15 cellular contexts compared by ENCODE assay signal in the genomic region with DNA sequence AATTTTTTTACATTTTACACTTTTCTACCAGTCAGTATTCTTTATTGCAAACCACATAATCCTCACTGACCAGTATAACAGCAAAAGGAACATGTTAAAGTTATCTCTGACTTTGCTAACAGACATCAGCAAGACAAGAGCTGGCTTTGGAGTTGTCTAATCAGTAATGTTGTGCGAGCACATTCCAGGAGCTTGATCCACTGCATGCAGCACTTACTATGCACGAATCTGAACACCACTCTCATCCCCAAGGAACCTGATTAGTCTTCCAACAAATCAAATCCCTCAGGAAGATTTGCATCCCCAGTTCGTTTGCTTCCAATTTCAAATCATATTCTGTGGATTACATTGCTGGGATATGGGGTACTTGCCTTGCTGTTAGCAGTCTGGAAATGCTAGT.
"Had no signal": no experiment of that assay in that cellular context is flagged by ENCODE, and none has a peak within 500 bp of the region (broad histone marks: within the 10 kb centered on the region; RNA-seq: fewer than 3 reads in every experiment).

No MANE protein-coding gene starts in this region.

- H3K4me3 ChIP-seq: tibial artery had no signal

- DNase-seq: activated CD8-positive, alpha-beta memory T cell treated with anti-CD3 and anti-CD28 coated beads for 24 hours; activated CD8-positive, alpha-beta memory T cell treated with anti-CD3 and anti-CD28 coated beads, Interleukin-2, amount 50 U/mL, for 4 hours; activated naive CD4-positive, alpha-beta T cell; activated T-cell treated with anti-CD3 and anti-CD28 coated beads, Interleukin-2, amount 50 U/mL, for 4 hours; amniotic stem cell; central memory CD4-positive, alpha-beta T cell; dermis blood vessel endothelial cell; effector CD8-positive, alpha-beta T cell; foreskin keratinocyte; immature natural killer cell; midbrain; natural killer cell; stimulated activated CD4-positive, alpha-beta T cell treated with anti-CD3 and anti-CD28 coated beads, Interleukin-12 subunit alpha, Interleukin-12 subunit beta, amount 100 ng/mL, for 4 hours; T1000; tibial artery had no signal

- H3K36me3 ChIP-seq: tibial artery had no signal

- H3K27ac ChIP-seq: foreskin keratinocyte, tibial artery had no signal

- H3K4me1 ChIP-seq: foreskin keratinocyte had no signal

- H3K9me3 ChIP-seq: tibial artery had no signal

- H3K27me3 ChIP-seq: foreskin keratinocyte, tibial artery had no signal
